ENCODE assay signal across 8 cellular contexts in the genomic region with DNA sequence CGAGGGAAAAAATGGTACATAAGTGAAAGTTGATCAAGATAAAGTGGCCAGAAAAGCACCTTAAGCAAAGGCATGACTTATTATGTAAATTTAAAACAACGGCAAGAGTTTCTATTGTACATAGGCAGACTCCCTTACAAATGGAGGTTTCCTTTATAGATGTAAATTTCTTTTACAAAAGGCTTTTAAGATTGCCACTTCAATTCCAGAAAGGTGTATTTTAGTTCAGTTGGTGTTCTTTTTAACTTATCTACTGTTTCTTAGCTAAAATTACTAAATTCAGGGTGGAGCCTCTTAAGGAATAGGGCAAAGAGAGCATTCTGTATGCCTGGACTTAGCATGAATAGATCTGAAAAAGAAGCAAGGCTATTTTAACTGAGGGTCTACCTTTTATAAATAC.
"Had no signal": no experiment of that assay in that cellular context is flagged by ENCODE, and none has a peak within 500 bp of the region (broad histone marks: within the 10 kb centered on the region; RNA-seq: fewer than 3 reads in every experiment).

No MANE protein-coding gene starts in this region.

- ATAC-seq: HepG2 had no signal

- DNase-seq: GM23248, H9, HCEC 1CT, KG1 had no signal

- H2AFZ ChIP-seq: GM23248 had no signal

- H3K4me3 ChIP-seq: GM23248 had no signal

- FAIRE-seq: H1, H54, HepG2 had no signal

- H3K27ac ChIP-seq: GM23248, HL-60 had no signal

- H3K9ac ChIP-seq: GM23248 had no signal
